ENCODE assay signal across 27 cellular contexts in the genomic region with DNA sequence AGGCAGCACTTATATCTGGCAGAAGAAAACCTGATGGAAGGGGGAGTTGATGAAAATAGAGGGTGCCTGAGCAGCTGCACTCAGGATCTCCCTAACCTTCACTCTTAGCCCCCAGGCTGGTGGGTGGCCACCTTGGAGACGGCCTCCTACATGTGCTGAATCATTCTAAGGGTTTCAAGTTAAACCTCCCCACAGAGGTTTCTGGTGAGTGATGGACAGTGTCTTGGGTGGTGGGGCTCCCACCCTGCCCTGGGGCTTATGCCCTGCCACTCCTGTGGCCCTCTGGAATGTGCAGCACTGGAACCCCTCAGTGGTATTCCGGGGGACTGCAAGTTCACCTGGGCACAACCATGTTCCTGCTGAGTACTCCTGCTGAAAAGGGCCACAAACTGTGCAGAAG.
A peak's percentile ranks its signal among the peaks of the same experiment; 100 is the strongest.
DNase-seq lines count a peak whose midpoint lies in the region; ATAC-seq and TF ChIP-seq lines count a peak whose summit lies in the region.
"Had no signal": no experiment of that assay in that cellular context is flagged by ENCODE, and none has a peak within 500 bp of the region (broad histone marks: within the 10 kb centered on the region; RNA-seq: fewer than 3 reads in every experiment).

No MANE protein-coding gene starts in this region.

- no peaks in the 10 kb centered on the region for H3K79me2 ChIP-seq in GM23248 (ENCODE audit: insufficient read depth)

- peak; percentile 40 for ATAC-seq in stimulated activated naive CD8-positive, alpha-beta T cell treated with anti-CD3 and anti-CD28 coated beads, Interleukin-15, Interleukin-2, amounts not matched to agents 100 U/mL and 50 U/mL, for 24 hours
- no peak for ATAC-seq in stimulated activated naive CD8-positive, alpha-beta T cell treated with anti-CD3 and anti-CD28 coated beads, Interleukin-15, amount 100 ng/mL, for 72 hours
- ATAC-seq in GM21825 (IDR thresholded peaks at IDR 0.05; ENCODE audit: unreplicated experiment) (no peak), HG02938 (IDR thresholded peaks at IDR 0.05; ENCODE audit: unreplicated experiment) (no peak)
- ATAC-seq: activated T-helper 17 cell treated with anti-CD3 and anti-CD28 coated beads, Interleukin-2, amount 50 U/mL, for 72 hours; left colon; naive thymus-derived CD8-positive, alpha-beta T cell; psoas muscle had no signal

- no peak for DNase-seq in stimulated activated naive CD8-positive, alpha-beta T cell treated with anti-CD3 and anti-CD28 coated beads, Interleukin-15, Interleukin-2, amounts not matched to agents 100 U/mL and 50 U/mL, for 24 hours
- DNase-seq in stimulated activated naive CD8-positive, alpha-beta T cell treated with anti-CD3 and anti-CD28 coated beads, Interleukin-15, amount 100 ng/mL, for 72 hours = no peak
- DNase-seq in M059J (ENCODE audit: low read depth) (peak; percentile 38), endodermal cell (no peak), immature natural killer cell (no peak), GM23248 (no peak)
- DNase-seq: activated naive CD4-positive, alpha-beta T cell treated with anti-CD3 and anti-CD28 coated beads, Interleukin-2, amount 10 ng/mL, durations not matched to agents 7 days and 5 days; C1 segment of cervical spinal cord; DMS79; dorsolateral prefrontal cortex; Karpas-422; left colon; naive thymus-derived CD8-positive, alpha-beta T cell; NCI-H1436; NCI-H2081 treated with DMSO at 0.1 percent for 48 hours; NCI-H226; NCI-H774; psoas muscle; stimulated activated CD4-positive, alpha-beta T cell treated with anti-CD3 and anti-CD28 coated beads, Interleukin-4, amount 100 ng/mL, for 24 hours; T1000 had no signal

- peaks cover 27% of the 10 kb centered on the region for H3K9me3 ChIP-seq in endodermal cell (ENCODE audit: control insufficient read depth, low read length)
- no peaks in the 10 kb centered on the region for H3K9me3 ChIP-seq in GM23248 (ENCODE audit: low read depth)
- H3K9me3 ChIP-seq: psoas muscle, SJSA1 had no signal

- H3K27me3 ChIP-seq in endodermal cell (ENCODE audit: control insufficient read depth, insufficient read depth, low read length, poor library complexity, severe bottlenecking) (no peaks in the 10 kb centered on the region), GM23248 (replicated peaks; ENCODE audit: insufficient read depth) (no peaks in the 10 kb centered on the region)
- H3K27me3 ChIP-seq: dorsolateral prefrontal cortex, SJSA1 had no signal

- no peaks in the 10 kb centered on the region for H3K4me1 ChIP-seq in endodermal cell (ENCODE audit: control insufficient read depth, insufficient read depth, low read length)
- peaks cover 18% of the 10 kb centered on the region for H3K4me1 ChIP-seq in GM23248 (ENCODE audit: insufficient read depth)

- H3K27ac ChIP-seq in endodermal cell (ENCODE audit: low read depth, low read length) (no peak overlapping the region), GM23248 (no peak overlapping the region)
- H3K27ac ChIP-seq: dorsolateral prefrontal cortex, HL-60, psoas muscle, RWPE1, SJSA1 had no signal

- H3K9me2 ChIP-seq in GM23248 (ENCODE audit: insufficient read depth) = no peaks in the 10 kb centered on the region

- H3K36me3 Mint-ChIP-seq in endodermal cell (ENCODE audit: low read depth) = peaks cover 34% of the 10 kb centered on the region
- H3K36me3 Mint-ChIP-seq in immature natural killer cell = no peaks in the 10 kb centered on the region
- H3K36me3 Mint-ChIP-seq: activated naive CD4-positive, alpha-beta T cell treated with anti-CD3 and anti-CD28 coated beads, Interleukin-2, amount 10 ng/mL, durations not matched to agents 7 days and 5 days; naive thymus-derived CD8-positive, alpha-beta T cell had no signal

- in situ Hi-C loops in GM23248 (cut with MboI) = no loop called here

- H2AFZ ChIP-seq in GM23248 = no peak overlapping the region

- H3K36me3 ChIP-seq in endodermal cell (ENCODE audit: control insufficient read depth, insufficient read depth, low read length) (no peaks in the 10 kb centered on the region), GM23248 (ENCODE audit: low read depth) (no peaks in the 10 kb centered on the region)
- H3K36me3 ChIP-seq: SJSA1 had no signal

- peak; percentile 41 for TF ChIP-seq CTCF in endodermal cell (conservative IDR thresholded peaks at IDR 0.05)

- no peak overlapping the region for H3K4me2 ChIP-seq in GM23248 (ENCODE audit: unreplicated experiment)

- WGBS in endodermal cell (ENCODE audit: insufficient coverage in 1 of 2, insufficient read length in 1 of 2), 2 experiments = 95 to 100% methylated on average over 1 to 2 of the region's 2 CpGs
- WGBS in GM23248 (ENCODE audit: low coverage in 1 of 2, low lambda C conversion rate in 2 of 2, missing lambda C conversion rate in 2 of 2), 2 experiments = 91% methylated on average over 2 of the region's 2 CpGs

- H3K27ac Mint-ChIP-seq in stimulated activated naive CD8-positive, alpha-beta T cell treated with anti-CD3 and anti-CD28 coated beads, Interleukin-15, amount 100 ng/mL, for 72 hours = no peak overlapping the region
- no peak overlapping the region for H3K27ac Mint-ChIP-seq in endodermal cell
- H3K27ac Mint-ChIP-seq in immature natural killer cell = no peak overlapping the region
- H3K27ac Mint-ChIP-seq: activated naive CD4-positive, alpha-beta T cell treated with anti-CD3 and anti-CD28 coated beads, Interleukin-2, amount 10 ng/mL, durations not matched to agents 7 days and 5 days; activated T-helper 17 cell treated with anti-CD3 and anti-CD28 coated beads, Interleukin-2, amount 50 U/mL, for 72 hours; naive thymus-derived CD8-positive, alpha-beta T cell; type B pancreatic cell had no signal

- peaks cover 18% of the 10 kb centered on the region; the same call in 1 of the 2 replicates for H3F3A ChIP-seq in GM23248 (ENCODE audit: insufficient read depth)

- H3K4me3 ChIP-seq in endodermal cell (ENCODE audit: low read length) (no peak overlapping the region), GM23248 (no peak overlapping the region)
- H3K4me3 ChIP-seq: dorsolateral prefrontal cortex, psoas muscle, SJSA1 had no signal

- H4K20me1 ChIP-seq in GM23248 (ENCODE audit: insufficient read depth) = no peaks in the 10 kb centered on the region

- H3K4me3 Mint-ChIP-seq in stimulated activated naive CD8-positive, alpha-beta T cell treated with anti-CD3 and anti-CD28 coated beads, Interleukin-15, amount 100 ng/mL, for 72 hours = no peak overlapping the region
- H3K4me3 Mint-ChIP-seq in endodermal cell = no peak overlapping the region
- H3K4me3 Mint-ChIP-seq in immature natural killer cell = no peak overlapping the region
- H3K4me3 Mint-ChIP-seq: activated naive CD4-positive, alpha-beta T cell treated with anti-CD3 and anti-CD28 coated beads, Interleukin-2, amount 10 ng/mL, durations not matched to agents 7 days and 5 days; activated T-helper 17 cell treated with anti-CD3 and anti-CD28 coated beads, Interleukin-2, amount 50 U/mL, for 72 hours; naive thymus-derived CD8-positive, alpha-beta T cell; type B pancreatic cell had no signal

- H3K9ac ChIP-seq in endodermal cell (ENCODE audit: extremely low read depth, low read length, poor library complexity, severe bottlenecking) (no peak overlapping the region), GM23248 (no peak overlapping the region)

- peaks cover 0 to 5% of the 10 kb centered on the region in 2 donors for H3K9me3 Mint-ChIP-seq in stimulated activated naive CD8-positive, alpha-beta T cell treated with anti-CD3 and anti-CD28 coated beads, Interleukin-15, amount 100 ng/mL, for 72 hours
- peaks cover 19% of the 10 kb centered on the region for H3K9me3 Mint-ChIP-seq in endodermal cell
- peaks cover 0 to 2% (median 0%) of the 10 kb centered on the region in 6 donors for H3K9me3 Mint-ChIP-seq in immature natural killer cell
- H3K9me3 Mint-ChIP-seq: activated T-helper 17 cell treated with anti-CD3 and anti-CD28 coated beads, Interleukin-2, amount 50 U/mL, for 72 hours had no signal

- peaks cover 8% of the 10 kb centered on the region for H3K4me1 Mint-ChIP-seq in stimulated activated naive CD8-positive, alpha-beta T cell treated with anti-CD3 and anti-CD28 coated beads, Interleukin-15, amount 100 ng/mL, for 72 hours
- H3K4me1 Mint-ChIP-seq in endodermal cell (no peaks in the 10 kb centered on the region), immature natural killer cell (no peaks in the 10 kb centered on the region)
- H3K4me1 Mint-ChIP-seq: activated naive CD4-positive, alpha-beta T cell treated with anti-CD3 and anti-CD28 coated beads, Interleukin-2, amount 10 ng/mL, durations not matched to agents 7 days and 5 days; activated T-helper 17 cell treated with anti-CD3 and anti-CD28 coated beads, Interleukin-2, amount 50 U/mL, for 72 hours had no signal

- no peaks in the 10 kb centered on the region for H3K27me3 Mint-ChIP-seq in stimulated activated naive CD8-positive, alpha-beta T cell treated with anti-CD3 and anti-CD28 coated beads, Interleukin-15, amount 100 ng/mL, for 72 hours
- H3K27me3 Mint-ChIP-seq in endodermal cell (ENCODE audit: insufficient read depth) = no peaks in the 10 kb centered on the region
- H3K27me3 Mint-ChIP-seq in immature natural killer cell (ENCODE audit: low read depth in 3 of 3) = peaks cover 2 to 3% (median 2%) of the 10 kb centered on the region in 3 donors
- H3K27me3 Mint-ChIP-seq: activated naive CD4-positive, alpha-beta T cell treated with anti-CD3 and anti-CD28 coated beads, Interleukin-2, amount 10 ng/mL, durations not matched to agents 7 days and 5 days; activated T-helper 17 cell treated with anti-CD3 and anti-CD28 coated beads, Interleukin-2, amount 50 U/mL, for 72 hours; type B pancreatic cell had no signal
